Comparison of ENCODE assay signal across 1 cellular context in the genomic region with DNA sequence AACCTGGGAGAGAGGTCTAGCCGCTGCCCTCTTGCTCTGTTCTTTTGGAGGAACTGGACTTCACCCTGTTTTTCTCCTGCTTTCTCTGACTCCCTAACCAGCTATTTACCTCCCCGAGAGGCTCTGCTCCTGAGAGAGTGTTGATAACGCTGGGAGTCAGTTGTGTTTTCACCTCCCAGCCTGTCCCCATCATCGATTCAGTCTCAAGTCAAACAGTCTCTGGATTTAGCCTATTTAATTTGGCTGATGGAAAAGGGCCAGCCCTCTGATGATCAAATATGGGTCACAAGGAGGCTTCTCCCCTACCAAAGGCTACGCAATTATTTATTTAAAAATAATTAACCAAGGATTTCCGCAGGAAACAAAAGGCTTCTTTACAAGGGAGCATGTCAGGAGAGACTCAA.
TF ChIP-seq lines count a peak whose summit lies in the region.

No MANE protein-coding gene starts in this region.

TF ChIP-seq in HepG2, 621 proteins besides CTCF, POLR2A, EP300 and RAD21 (continued from another document and continues in another):
- TF ChIP-seq, protein P1, sequence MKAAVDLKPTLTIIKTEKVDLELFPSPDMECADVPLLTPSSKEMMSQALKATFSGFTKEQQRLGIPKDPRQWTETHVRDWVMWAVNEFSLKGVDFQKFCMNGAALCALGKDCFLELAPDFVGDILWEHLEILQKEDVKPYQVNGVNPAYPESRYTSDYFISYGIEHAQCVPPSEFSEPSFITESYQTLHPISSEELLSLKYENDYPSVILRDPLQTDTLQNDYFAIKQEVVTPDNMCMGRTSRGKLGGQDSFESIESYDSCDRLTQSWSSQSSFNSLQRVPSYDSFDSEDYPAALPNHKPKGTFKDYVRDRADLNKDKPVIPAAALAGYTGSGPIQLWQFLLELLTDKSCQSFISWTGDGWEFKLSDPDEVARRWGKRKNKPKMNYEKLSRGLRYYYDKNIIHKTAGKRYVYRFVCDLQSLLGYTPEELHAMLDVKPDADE (CRISPR knock-in tag; IDR thresholded peaks at IDR 0.05): no peak
- 0 out of 2 replicates have a peak, but pooled peaks have one; percentile 16 for TF ChIP-seq TCF7 (IDR thresholded peaks at IDR 0.05; ENCODE audit: low read depth)
- peak; percentile 29; the same call in 1 of the 2 replicates for TF ChIP-seq SOX5 (CRISPR knock-in tag; IDR thresholded peaks at IDR 0.05; ENCODE audit: borderline replicate concordance)
- TF ChIP-seq, protein P2, sequence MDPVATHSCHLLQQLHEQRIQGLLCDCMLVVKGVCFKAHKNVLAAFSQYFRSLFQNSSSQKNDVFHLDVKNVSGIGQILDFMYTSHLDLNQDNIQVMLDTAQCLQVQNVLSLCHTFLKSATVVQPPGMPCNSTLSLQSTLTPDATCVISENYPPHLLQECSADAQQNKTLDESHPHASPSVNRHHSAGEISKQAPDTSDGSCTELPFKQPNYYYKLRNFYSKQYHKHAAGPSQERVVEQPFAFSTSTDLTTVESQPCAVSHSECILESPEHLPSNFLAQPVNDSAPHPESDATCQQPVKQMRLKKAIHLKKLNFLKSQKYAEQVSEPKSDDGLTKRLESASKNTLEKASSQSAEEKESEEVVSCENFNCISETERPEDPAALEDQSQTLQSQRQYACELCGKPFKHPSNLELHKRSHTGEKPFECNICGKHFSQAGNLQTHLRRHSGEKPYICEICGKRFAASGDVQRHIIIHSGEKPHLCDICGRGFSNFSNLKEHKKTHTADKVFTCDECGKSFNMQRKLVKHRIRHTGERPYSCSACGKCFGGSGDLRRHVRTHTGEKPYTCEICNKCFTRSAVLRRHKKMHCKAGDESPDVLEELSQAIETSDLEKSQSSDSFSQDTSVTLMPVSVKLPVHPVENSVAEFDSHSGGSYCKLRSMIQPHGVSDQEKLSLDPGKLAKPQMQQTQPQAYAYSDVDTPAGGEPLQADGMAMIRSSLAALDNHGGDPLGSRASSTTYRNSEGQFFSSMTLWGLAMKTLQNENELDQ (CRISPR knock-in tag; IDR thresholded peaks at IDR 0.05; ENCODE audit: borderline replicate concordance): no peak
- TF ChIP-seq JUN (CRISPR knock-in tag; IDR thresholded peaks at IDR 0.05): no peak
- TF ChIP-seq CREB1 (IDR thresholded peaks at IDR 0.05): no peak
- 0 out of 2 replicates have a peak, but pooled peaks have one; percentile 24 for TF ChIP-seq CREB1 (CRISPR knock-in tag; IDR thresholded peaks at IDR 0.05)
- TF ChIP-seq, protein P3, sequence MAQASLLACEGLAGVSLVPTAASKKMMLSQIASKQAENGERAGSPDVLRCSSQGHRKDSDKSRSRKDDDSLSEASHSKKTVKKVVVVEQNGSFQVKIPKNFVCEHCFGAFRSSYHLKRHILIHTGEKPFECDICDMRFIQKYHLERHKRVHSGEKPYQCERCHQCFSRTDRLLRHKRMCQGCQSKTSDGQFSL (CRISPR knock-in tag; IDR thresholded peaks at IDR 0.05): no peak
- no peak for TF ChIP-seq ZFAT (CRISPR knock-in tag; conservative IDR thresholded peaks at IDR 0.05)
- TF ChIP-seq TARDBP (CRISPR knock-in tag; IDR thresholded peaks at IDR 0.05): 0 out of 2 replicates have a peak, but pooled peaks have one; percentile 44
- TF ChIP-seq NCOA1 (CRISPR knock-in tag; IDR thresholded peaks at IDR 0.05): no peak
- TF ChIP-seq SOX6 (IDR thresholded peaks at IDR 0.05): no peak
- TF ChIP-seq SOX6 (CRISPR knock-in tag; IDR thresholded peaks at IDR 0.05): peak; percentile 60
- no peak for TF ChIP-seq AGO2 (optimal IDR thresholded peaks at IDR 0.05; ENCODE audit: low read depth, low read length)
- peak; percentile 34; the same call in 1 of the 2 replicates for TF ChIP-seq RARA (CRISPR knock-in tag; IDR thresholded peaks at IDR 0.05)
- peak; percentile 70; the same call in 1 of the 2 replicates for TF ChIP-seq FOXO1 (CRISPR knock-in tag; IDR thresholded peaks at IDR 0.05)
- TF ChIP-seq NR2F2 (IDR thresholded peaks at IDR 0.05; ENCODE audit: borderline replicate concordance, low read depth): 0 out of 2 replicates have a peak, but pooled peaks have one; percentile 26
- TF ChIP-seq, protein P4, sequence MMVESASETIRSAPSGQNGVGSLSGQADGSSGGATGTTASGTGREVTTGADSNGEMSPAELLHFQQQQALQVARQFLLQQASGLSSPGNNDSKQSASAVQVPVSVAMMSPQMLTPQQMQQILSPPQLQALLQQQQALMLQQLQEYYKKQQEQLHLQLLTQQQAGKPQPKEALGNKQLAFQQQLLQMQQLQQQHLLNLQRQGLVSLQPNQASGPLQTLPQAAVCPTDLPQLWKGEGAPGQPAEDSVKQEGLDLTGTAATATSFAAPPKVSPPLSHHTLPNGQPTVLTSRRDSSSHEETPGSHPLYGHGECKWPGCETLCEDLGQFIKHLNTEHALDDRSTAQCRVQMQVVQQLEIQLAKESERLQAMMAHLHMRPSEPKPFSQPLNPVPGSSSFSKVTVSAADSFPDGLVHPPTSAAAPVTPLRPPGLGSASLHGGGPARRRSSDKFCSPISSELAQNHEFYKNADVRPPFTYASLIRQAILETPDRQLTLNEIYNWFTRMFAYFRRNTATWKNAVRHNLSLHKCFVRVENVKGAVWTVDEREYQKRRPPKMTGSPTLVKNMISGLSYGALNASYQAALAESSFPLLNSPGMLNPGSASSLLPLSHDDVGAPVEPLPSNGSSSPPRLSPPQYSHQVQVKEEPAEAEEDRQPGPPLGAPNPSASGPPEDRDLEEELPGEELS (CRISPR knock-in tag; IDR thresholded peaks at IDR 0.05): peak; percentile 71
- no peak for TF ChIP-seq HNF4G (IDR thresholded peaks at IDR 0.05; ENCODE audit: borderline replicate concordance, low read depth, low read length)
- peak; percentile 49; the same call in 1 of the 2 replicates for TF ChIP-seq HNF4G (CRISPR knock-in tag; IDR thresholded peaks at IDR 0.05; ENCODE audit: borderline replicate concordance, low read depth)
- no peak for TF ChIP-seq ZNF562 (CRISPR knock-in tag; IDR thresholded peaks at IDR 0.05; ENCODE audit: borderline replicate concordance)
- no peak for TF ChIP-seq SCMH1 (CRISPR knock-in tag; IDR thresholded peaks at IDR 0.05; ENCODE audit: borderline replicate concordance)
- 0 out of 2 replicates have a peak, but pooled peaks have one; percentile 24 for TF ChIP-seq GATA4 (IDR thresholded peaks at IDR 0.05; ENCODE audit: borderline replicate concordance, low read depth)
- TF ChIP-seq ZSCAN20 (CRISPR knock-in tag; IDR thresholded peaks at IDR 0.05; ENCODE audit: borderline replicate concordance): no peak
- TF ChIP-seq PHB2 (IDR thresholded peaks at IDR 0.05; ENCODE audit: partially characterized antibody): no peak
- no peak for TF ChIP-seq TBX3 (IDR thresholded peaks at IDR 0.05; ENCODE audit: borderline replicate concordance)
- TF ChIP-seq HOXA3 (CRISPR knock-in tag; IDR thresholded peaks at IDR 0.05): peak; percentile 34; the same call in 1 of the 2 replicates
- TF ChIP-seq, protein P5, sequence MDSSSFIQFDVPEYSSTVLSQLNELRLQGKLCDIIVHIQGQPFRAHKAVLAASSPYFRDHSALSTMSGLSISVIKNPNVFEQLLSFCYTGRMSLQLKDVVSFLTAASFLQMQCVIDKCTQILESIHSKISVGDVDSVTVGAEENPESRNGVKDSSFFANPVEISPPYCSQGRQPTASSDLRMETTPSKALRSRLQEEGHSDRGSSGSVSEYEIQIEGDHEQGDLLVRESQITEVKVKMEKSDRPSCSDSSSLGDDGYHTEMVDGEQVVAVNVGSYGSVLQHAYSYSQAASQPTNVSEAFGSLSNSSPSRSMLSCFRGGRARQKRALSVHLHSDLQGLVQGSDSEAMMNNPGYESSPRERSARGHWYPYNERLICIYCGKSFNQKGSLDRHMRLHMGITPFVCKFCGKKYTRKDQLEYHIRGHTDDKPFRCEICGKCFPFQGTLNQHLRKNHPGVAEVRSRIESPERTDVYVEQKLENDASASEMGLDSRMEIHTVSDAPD (CRISPR knock-in tag; IDR thresholded peaks at IDR 0.05): peak; percentile 48; the same call in 1 of the 2 replicates
- TF ChIP-seq FOXA1 (IDR thresholded peaks at IDR 0.05): no peak
- peak; percentile 10; the same call in 1 of the 2 replicates for TF ChIP-seq FOXA1 (CRISPR knock-in tag; IDR thresholded peaks at IDR 0.05)
- peak; percentile 53 for TF ChIP-seq GATAD2A (CRISPR knock-in tag; IDR thresholded peaks at IDR 0.05)
- no peak for TF ChIP-seq ZNF670 (CRISPR knock-in tag; IDR thresholded peaks at IDR 0.05; ENCODE audit: borderline replicate concordance)
- TF ChIP-seq GTF3A (CRISPR knock-in tag; conservative IDR thresholded peaks at IDR 0.05): no peak
- TF ChIP-seq, protein P6, sequence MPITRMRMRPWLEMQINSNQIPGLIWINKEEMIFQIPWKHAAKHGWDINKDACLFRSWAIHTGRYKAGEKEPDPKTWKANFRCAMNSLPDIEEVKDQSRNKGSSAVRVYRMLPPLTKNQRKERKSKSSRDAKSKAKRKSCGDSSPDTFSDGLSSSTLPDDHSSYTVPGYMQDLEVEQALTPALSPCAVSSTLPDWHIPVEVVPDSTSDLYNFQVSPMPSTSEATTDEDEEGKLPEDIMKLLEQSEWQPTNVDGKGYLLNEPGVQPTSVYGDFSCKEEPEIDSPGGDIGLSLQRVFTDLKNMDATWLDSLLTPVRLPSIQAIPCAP (CRISPR knock-in tag; IDR thresholded peaks at IDR 0.05; ENCODE audit: low read depth): no peak
- peak; percentile 28; the same call in 1 of the 2 replicates for TF ChIP-seq HDAC2 (CRISPR knock-in tag; IDR thresholded peaks at IDR 0.05)
- peak; percentile 31; the same call in 1 of the 2 replicates for TF ChIP-seq RXRB (CRISPR knock-in tag; IDR thresholded peaks at IDR 0.05; ENCODE audit: borderline replicate concordance)
- peak; percentile 47 for TF ChIP-seq TEAD3 (CRISPR knock-in tag; optimal IDR thresholded peaks at IDR 0.05; ENCODE audit: borderline replicate concordance)
- TF ChIP-seq, protein P7, sequence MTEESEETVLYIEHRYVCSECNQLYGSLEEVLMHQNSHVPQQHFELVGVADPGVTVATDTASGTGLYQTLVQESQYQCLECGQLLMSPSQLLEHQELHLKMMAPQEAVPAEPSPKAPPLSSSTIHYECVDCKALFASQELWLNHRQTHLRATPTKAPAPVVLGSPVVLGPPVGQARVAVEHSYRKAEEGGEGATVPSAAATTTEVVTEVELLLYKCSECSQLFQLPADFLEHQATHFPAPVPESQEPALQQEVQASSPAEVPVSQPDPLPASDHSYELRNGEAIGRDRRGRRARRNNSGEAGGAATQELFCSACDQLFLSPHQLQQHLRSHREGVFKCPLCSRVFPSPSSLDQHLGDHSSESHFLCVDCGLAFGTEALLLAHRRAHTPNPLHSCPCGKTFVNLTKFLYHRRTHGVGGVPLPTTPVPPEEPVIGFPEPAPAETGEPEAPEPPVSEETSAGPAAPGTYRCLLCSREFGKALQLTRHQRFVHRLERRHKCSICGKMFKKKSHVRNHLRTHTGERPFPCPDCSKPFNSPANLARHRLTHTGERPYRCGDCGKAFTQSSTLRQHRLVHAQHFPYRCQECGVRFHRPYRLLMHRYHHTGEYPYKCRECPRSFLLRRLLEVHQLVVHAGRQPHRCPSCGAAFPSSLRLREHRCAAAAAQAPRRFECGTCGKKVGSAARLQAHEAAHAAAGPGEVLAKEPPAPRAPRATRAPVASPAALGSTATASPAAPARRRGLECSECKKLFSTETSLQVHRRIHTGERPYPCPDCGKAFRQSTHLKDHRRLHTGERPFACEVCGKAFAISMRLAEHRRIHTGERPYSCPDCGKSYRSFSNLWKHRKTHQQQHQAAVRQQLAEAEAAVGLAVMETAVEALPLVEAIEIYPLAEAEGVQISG (CRISPR knock-in tag; IDR thresholded peaks at IDR 0.05): no peak
- TF ChIP-seq FOXP1 (IDR thresholded peaks at IDR 0.05): no peak
- peak; percentile 65; the same call in 1 of the 2 replicates for TF ChIP-seq FOXP1 (CRISPR knock-in tag; IDR thresholded peaks at IDR 0.05)
- TF ChIP-seq, protein P8, sequence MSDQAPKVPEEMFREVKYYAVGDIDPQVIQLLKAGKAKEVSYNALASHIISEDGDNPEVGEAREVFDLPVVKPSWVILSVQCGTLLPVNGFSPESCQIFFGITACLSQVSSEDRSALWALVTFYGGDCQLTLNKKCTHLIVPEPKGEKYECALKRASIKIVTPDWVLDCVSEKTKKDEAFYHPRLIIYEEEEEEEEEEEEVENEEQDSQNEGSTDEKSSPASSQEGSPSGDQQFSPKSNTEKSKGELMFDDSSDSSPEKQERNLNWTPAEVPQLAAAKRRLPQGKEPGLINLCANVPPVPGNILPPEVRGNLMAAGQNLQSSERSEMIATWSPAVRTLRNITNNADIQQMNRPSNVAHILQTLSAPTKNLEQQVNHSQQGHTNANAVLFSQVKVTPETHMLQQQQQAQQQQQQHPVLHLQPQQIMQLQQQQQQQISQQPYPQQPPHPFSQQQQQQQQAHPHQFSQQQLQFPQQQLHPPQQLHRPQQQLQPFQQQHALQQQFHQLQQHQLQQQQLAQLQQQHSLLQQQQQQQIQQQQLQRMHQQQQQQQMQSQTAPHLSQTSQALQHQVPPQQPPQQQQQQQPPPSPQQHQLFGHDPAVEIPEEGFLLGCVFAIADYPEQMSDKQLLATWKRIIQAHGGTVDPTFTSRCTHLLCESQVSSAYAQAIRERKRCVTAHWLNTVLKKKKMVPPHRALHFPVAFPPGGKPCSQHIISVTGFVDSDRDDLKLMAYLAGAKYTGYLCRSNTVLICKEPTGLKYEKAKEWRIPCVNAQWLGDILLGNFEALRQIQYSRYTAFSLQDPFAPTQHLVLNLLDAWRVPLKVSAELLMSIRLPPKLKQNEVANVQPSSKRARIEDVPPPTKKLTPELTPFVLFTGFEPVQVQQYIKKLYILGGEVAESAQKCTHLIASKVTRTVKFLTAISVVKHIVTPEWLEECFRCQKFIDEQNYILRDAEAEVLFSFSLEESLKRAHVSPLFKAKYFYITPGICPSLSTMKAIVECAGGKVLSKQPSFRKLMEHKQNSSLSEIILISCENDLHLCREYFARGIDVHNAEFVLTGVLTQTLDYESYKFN (CRISPR knock-in tag; conservative IDR thresholded peaks at IDR 0.05): peak; percentile 72
- TF ChIP-seq, protein P9, sequence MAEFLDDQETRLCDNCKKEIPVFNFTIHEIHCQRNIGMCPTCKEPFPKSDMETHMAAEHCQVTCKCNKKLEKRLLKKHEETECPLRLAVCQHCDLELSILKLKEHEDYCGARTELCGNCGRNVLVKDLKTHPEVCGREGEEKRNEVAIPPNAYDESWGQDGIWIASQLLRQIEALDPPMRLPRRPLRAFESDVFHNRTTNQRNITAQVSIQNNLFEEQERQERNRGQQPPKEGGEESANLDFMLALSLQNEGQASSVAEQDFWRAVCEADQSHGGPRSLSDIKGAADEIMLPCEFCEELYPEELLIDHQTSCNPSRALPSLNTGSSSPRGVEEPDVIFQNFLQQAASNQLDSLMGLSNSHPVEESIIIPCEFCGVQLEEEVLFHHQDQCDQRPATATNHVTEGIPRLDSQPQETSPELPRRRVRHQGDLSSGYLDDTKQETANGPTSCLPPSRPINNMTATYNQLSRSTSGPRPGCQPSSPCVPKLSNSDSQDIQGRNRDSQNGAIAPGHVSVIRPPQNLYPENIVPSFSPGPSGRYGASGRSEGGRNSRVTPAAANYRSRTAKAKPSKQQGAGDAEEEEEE (CRISPR knock-in tag; IDR thresholded peaks at IDR 0.05; ENCODE audit: borderline replicate concordance): no peak
- peak; percentile 89; the same call in 1 of the 2 replicates for TF ChIP-seq PITX1 (CRISPR knock-in tag; IDR thresholded peaks at IDR 0.05)
- TF ChIP-seq MED1 (CRISPR knock-in tag; IDR thresholded peaks at IDR 0.05): peak; percentile 26; the same call in 1 of the 2 replicates
- TF ChIP-seq ONECUT2 (CRISPR knock-in tag; IDR thresholded peaks at IDR 0.05): peak; percentile 84
- TF ChIP-seq ZSCAN31 (CRISPR knock-in tag; IDR thresholded peaks at IDR 0.05; ENCODE audit: low read depth): no peak
- TF ChIP-seq ZNF10 (CRISPR knock-in tag; IDR thresholded peaks at IDR 0.05; ENCODE audit: borderline replicate concordance, low read depth): no peak
- TF ChIP-seq TAF1 (CRISPR knock-in tag; IDR thresholded peaks at IDR 0.05): no peak
- peak; percentile 52; the same call in 1 of the 2 replicates for TF ChIP-seq HNF4A (CRISPR knock-in tag; IDR thresholded peaks at IDR 0.05)
- 0 out of 2 replicates have a peak, but pooled peaks have one; percentile 20 for TF ChIP-seq BCL6 (CRISPR knock-in tag; IDR thresholded peaks at IDR 0.05)
- TF ChIP-seq SALL1 (CRISPR knock-in tag; IDR thresholded peaks at IDR 0.05): peak; percentile 74
